Comparison of ENCODE assay signal across 13 cellular contexts in genomic region chr21:44708866-44709425, GRCh38. TPM values are rescaled to one million over a fixed set of nuclear protein-coding genes. Genes with fewer than 3 reads are reported as not detected.
DNase-seq lines count a peak whose midpoint lies in the region; ATAC-seq, FAIRE-seq and TF ChIP-seq lines count a peak whose summit lies in the region.
"Had no signal": no experiment of that assay in that cellular context is flagged by ENCODE, and none has a peak within 500 bp of the region (broad histone marks: within the 10 kb centered on the region; RNA-seq: fewer than 3 reads in every experiment).

No MANE protein-coding gene starts in this region.

- H3K36me3 ChIP-seq in bronchial epithelial cell (ENCODE audit: control insufficient read depth, insufficient read depth, low read length) = no peaks in the 10 kb centered on the region
- H3K36me3 ChIP-seq: sigmoid colon had no signal

- peak; percentile 13 for FAIRE-seq in bronchial epithelial cell (lab: Jason Lieb, UNC)

- H3K4me3 ChIP-seq in bronchial epithelial cell (ENCODE audit: low read depth, low read length) = no peak overlapping the region
- H3K4me3 ChIP-seq: sigmoid colon had no signal

- peak overlapping the region; percentile 32 for H3K4me3 Mint-ChIP-seq in mesothelial cell of epicardium
- H3K4me3 Mint-ChIP-seq: naive B cell had no signal

- no peak for ATAC-seq in GM19351 (IDR thresholded peaks at IDR 0.05; ENCODE audit: unreplicated experiment)
- no peak for ATAC-seq in GM21825 (IDR thresholded peaks at IDR 0.05; ENCODE audit: unreplicated experiment)

- peaks cover 97% of the 10 kb centered on the region for H3K27me3 Mint-ChIP-seq in mesothelial cell of epicardium (ENCODE audit: low read depth)

- peaks cover 27% of the 10 kb centered on the region for H3K4me1 Mint-ChIP-seq in mesothelial cell of epicardium

- H3K27ac Mint-ChIP-seq in mesothelial cell of epicardium = no peak overlapping the region
- H3K27ac Mint-ChIP-seq: naive B cell had no signal

- peak; percentile 58 for DNase-seq in CD1c-positive myeloid dendritic cell (ENCODE audit: extremely low spot score)
- DNase-seq in GM13976 (ENCODE audit: low spot score) = peak; percentile 21
- no peak for DNase-seq in bronchial epithelial cell (ENCODE audit: low read depth)
- peak in 1 of 2 experiments; percentile 26 for DNase-seq in mesothelial cell of epicardium (ENCODE audit: low spot score in 2 of 2, unreplicated experiment in 2 of 2)
- no peak for DNase-seq in NCI-H82 treated with DMSO at 0.1 percent for 48 hours (lab: John Stamatoyannopoulos, UW; ENCODE audit: unreplicated experiment)
- DNase-seq: Caco-2, naive B cell, NCI-H446, sigmoid colon had no signal

- peaks cover 41% of the 10 kb centered on the region for H3K27me3 ChIP-seq in bronchial epithelial cell (ENCODE audit: control insufficient read depth, insufficient read depth, low read length)

- TF ChIP-seq CTCF in GM13976 (IDR thresholded peaks at IDR 0.05; ENCODE audit: borderline replicate concordance, control extremely low read depth, extremely low read depth, insufficient read depth, missing control alignments) = no peak
- no peak for TF ChIP-seq CTCF in bronchial epithelial cell (IDR thresholded peaks at IDR 0.05; ENCODE audit: insufficient read depth, low read length, severe bottlenecking)
- no peak for TF ChIP-seq CTCF in mesothelial cell of epicardium (IDR thresholded peaks at IDR 0.05; ENCODE audit: unreplicated experiment)

- H3K36me3 Mint-ChIP-seq in mesothelial cell of epicardium = no peaks in the 10 kb centered on the region

- in situ Hi-C loops in GM13976 (cut with MboI; ENCODE audit: low sequenced_read_pairs, unreplicated experiment) = no loop called here

- H3K9me3 Mint-ChIP-seq in mesothelial cell of epicardium = no peaks in the 10 kb centered on the region

RNA-seq across cellular contexts. Expression of gene TSPEAR, which starts 2.4 kb away (rescaled TPM):
- total RNA-seq in bronchial epithelial cell = not detected in 2 replicates
- 0.09 to 0.11 TPM (median 0.11 TPM) in 3 replicates for total RNA-seq in mesothelial cell of epicardium
- total RNA-seq: fibroblast of villous mesenchyme, IMR-90, sigmoid colon had no signal

RNA-seq across cellular contexts. Expression of gene KRTAP10-12, which starts 12.0 kb away (rescaled TPM):
- total RNA-seq in bronchial epithelial cell (not detected in 2 replicates), mesothelial cell of epicardium (not detected in 3 replicates)
- total RNA-seq: Caco-2, fibroblast of villous mesenchyme, IMR-90, sigmoid colon had no signal

RNA-seq across cellular contexts. Expression of gene KRTAP12-1, which starts 27.0 kb away (rescaled TPM):
- total RNA-seq in bronchial epithelial cell (not detected in 2 replicates), mesothelial cell of epicardium (not detected in 3 replicates)
- total RNA-seq: Caco-2, fibroblast of villous mesenchyme, IMR-90, sigmoid colon had no signal

RNA-seq across cellular contexts. Expression of gene KRTAP12-2, which starts 42.2 kb away (rescaled TPM):
- total RNA-seq in bronchial epithelial cell (not detected in 2 replicates), mesothelial cell of epicardium (not detected in 3 replicates)
- total RNA-seq: Caco-2, fibroblast of villous mesenchyme, IMR-90, sigmoid colon had no signal

RNA-seq across cellular contexts. Expression of gene KRTAP12-3, which starts 51.2 kb away (rescaled TPM):
- total RNA-seq in bronchial epithelial cell (not detected in 2 replicates), mesothelial cell of epicardium (not detected in 3 replicates)
- total RNA-seq: Caco-2, fibroblast of villous mesenchyme, IMR-90, sigmoid colon had no signal

Comparison
In these comparisons a context has a peak if more than half of its experiments do, and no peak if none do; other contexts are left out.
1. DNase-seq: peak in CD1c-positive myeloid dendritic cell (single experiment) and GM13976 (single experiment); none in bronchial epithelial cell (single experiment) and NCI-H82 treated with DMSO at 0.1 percent for 48 hours (single experiment).